Comparison of ENCODE assay signal across 11 cellular contexts in genomic region chr1:1600861-1601563, GRCh38. TPM values are rescaled to one million over a fixed set of nuclear protein-coding genes. Genes with fewer than 3 reads are reported as not detected.
DNase-seq lines count a peak whose midpoint lies in the region; ATAC-seq and TF ChIP-seq lines count a peak whose summit lies in the region.
"Had no signal": no experiment of that assay in that cellular context is flagged by ENCODE, and none has a peak within 500 bp of the region (broad histone marks: within the 10 kb centered on the region; RNA-seq: fewer than 3 reads in every experiment).

No MANE protein-coding gene starts in this region.

- peak overlapping the region; percentile 60 for H3K4me3 ChIP-seq in fibroblast of the aortic adventitia (ENCODE audit: low read depth, low read length)

- ATAC-seq in T-helper 17 cell, result no peak
- ATAC-seq in stimulated activated effector memory CD8-positive, alpha-beta T cell treated with anti-CD3 and anti-CD28 coated beads, Interleukin-12 subunit alpha, Interleukin-12 subunit beta, amount 100 ng/mL, for 72 hours, result no peak
- ATAC-seq in HG02840 (IDR thresholded peaks at IDR 0.05; ENCODE audit: low FRiP score, unreplicated experiment), result no peak

- peaks cover 10% of the 10 kb centered on the region for H3K4me1 Mint-ChIP-seq in activated naive CD4-positive, alpha-beta T cell treated with anti-CD3 and anti-CD28 coated beads, Interleukin-2, amount 50 U/mL, for 24 hours
- H3K4me1 Mint-ChIP-seq in T-helper 17 cell, result peaks cover 3% of the 10 kb centered on the region
- H3K4me1 Mint-ChIP-seq in stimulated activated effector memory CD8-positive, alpha-beta T cell treated with anti-CD3 and anti-CD28 coated beads, Interleukin-12 subunit alpha, Interleukin-12 subunit beta, amount 100 ng/mL, for 72 hours, result peaks cover 12% of the 10 kb centered on the region

- no peaks in the 10 kb centered on the region for H3K9me3 Mint-ChIP-seq in activated naive CD4-positive, alpha-beta T cell treated with anti-CD3 and anti-CD28 coated beads, Interleukin-2, amount 50 U/mL, for 24 hours
- H3K9me3 Mint-ChIP-seq in stimulated activated effector memory CD8-positive, alpha-beta T cell treated with anti-CD3 and anti-CD28 coated beads, Interleukin-12 subunit alpha, Interleukin-12 subunit beta, amount 100 ng/mL, for 72 hours, result no peaks in the 10 kb centered on the region

- no peaks in the 10 kb centered on the region for H3K36me3 Mint-ChIP-seq in activated naive CD4-positive, alpha-beta T cell treated with anti-CD3 and anti-CD28 coated beads, Interleukin-2, amount 50 U/mL, for 24 hours
- H3K36me3 Mint-ChIP-seq in T-helper 17 cell (ENCODE audit: low read depth), result no peaks in the 10 kb centered on the region
- H3K36me3 Mint-ChIP-seq in stimulated activated effector memory CD8-positive, alpha-beta T cell treated with anti-CD3 and anti-CD28 coated beads, Interleukin-12 subunit alpha, Interleukin-12 subunit beta, amount 100 ng/mL, for 72 hours, result peaks cover 4% of the 10 kb centered on the region

- H3K27ac Mint-ChIP-seq in activated naive CD4-positive, alpha-beta T cell treated with anti-CD3 and anti-CD28 coated beads, Interleukin-2, amount 50 U/mL, for 24 hours, result no peak overlapping the region
- no peak overlapping the region for H3K27ac Mint-ChIP-seq in T-helper 17 cell
- H3K27ac Mint-ChIP-seq in stimulated activated effector memory CD8-positive, alpha-beta T cell treated with anti-CD3 and anti-CD28 coated beads, Interleukin-12 subunit alpha, Interleukin-12 subunit beta, amount 100 ng/mL, for 72 hours, result no peak overlapping the region

- H3K9me3 ChIP-seq in T-helper 17 cell (ENCODE audit: control insufficient read depth, low read length, poor library complexity, severe bottlenecking), result no peaks in the 10 kb centered on the region
- H3K9me3 ChIP-seq: stomach had no signal

- H3K27me3 Mint-ChIP-seq in activated naive CD4-positive, alpha-beta T cell treated with anti-CD3 and anti-CD28 coated beads, Interleukin-2, amount 50 U/mL, for 24 hours, result no peaks in the 10 kb centered on the region
- peaks cover 5% of the 10 kb centered on the region for H3K27me3 Mint-ChIP-seq in T-helper 17 cell

- no peak for DNase-seq in activated naive CD4-positive, alpha-beta T cell treated with anti-CD3 and anti-CD28 coated beads, Interleukin-2, amount 50 U/mL, for 16 hours
- DNase-seq in T-helper 17 cell (no peak), fibroblast of the aortic adventitia (ENCODE audit: low read depth) (no peak), HuH-7.5 (ENCODE audit: low spot score) (no peak), C1 segment of cervical spinal cord (lab: John Stamatoyannopoulos, UW) (no peak)
- DNase-seq in stimulated activated effector memory CD8-positive, alpha-beta T cell treated with anti-CD3 and anti-CD28 coated beads, Interleukin-12 subunit alpha, Interleukin-12 subunit beta, amount 100 ng/mL, for 72 hours (ENCODE audit: low spot score in 2 of 2), result no peak
- DNase-seq: activated CD8-positive, alpha-beta memory T cell treated with anti-CD3 and anti-CD28 coated beads, Interleukin-2, amount 50 U/mL, for 4 hours; NCI-H2081 treated with DMSO at 0.1 percent for 48 hours; stomach had no signal

- peak overlapping the region; percentile 55 for H3K4me3 Mint-ChIP-seq in activated naive CD4-positive, alpha-beta T cell treated with anti-CD3 and anti-CD28 coated beads, Interleukin-2, amount 50 U/mL, for 24 hours
- H3K4me3 Mint-ChIP-seq in T-helper 17 cell, result peak overlapping the region; percentile 77
- H3K4me3 Mint-ChIP-seq in stimulated activated effector memory CD8-positive, alpha-beta T cell treated with anti-CD3 and anti-CD28 coated beads, Interleukin-12 subunit alpha, Interleukin-12 subunit beta, amount 100 ng/mL, for 72 hours, result peak overlapping the region; percentile 70

- no peak for TF ChIP-seq CTCF in fibroblast of the aortic adventitia (IDR thresholded peaks at IDR 0.05; ENCODE audit: insufficient read depth, low read length)

RNA-seq across cellular contexts. Expression of gene FNDC10, which starts 1.1 kb away (rescaled TPM):
- total RNA-seq in T-helper 17 cell, result 1 to 10 TPM; 3.3 to 3.4 TPM
- 4.5 and 5.9 TPM in 2 replicates for total RNA-seq in fibroblast of the aortic adventitia (ENCODE audit: low replicate concordance)

RNA-seq across cellular contexts. Expression of gene MIB2, which starts 14.3 kb away (rescaled TPM):
- total RNA-seq in T-helper 17 cell (10 to 100 TPM; 42.0 to 50.0 TPM), fibroblast of the aortic adventitia (ENCODE audit: low replicate concordance) (37.7 and 62.1 TPM in 2 replicates)

RNA-seq across cellular contexts. Expression of gene SSU72, which starts 26.3 kb away (rescaled TPM):
- total RNA-seq in T-helper 17 cell (100 to 1,000 TPM in 1 of 2 donors, 10 to 100 TPM in 1; 99.3 to 103 TPM), fibroblast of the aortic adventitia (ENCODE audit: low replicate concordance) (42.8 and 78.2 TPM in 2 replicates)

RNA-seq across cellular contexts. Expression of gene MMP23B, which starts 31.0 kb away (rescaled TPM):
- total RNA-seq in T-helper 17 cell, result 1 to 10 TPM; 3.9 to 4.2 TPM
- 13.5 and 35.2 TPM in 2 replicates for total RNA-seq in fibroblast of the aortic adventitia (ENCODE audit: low replicate concordance)

RNA-seq across cellular contexts. Expression of gene CDK11B, which starts 57.8 kb away (rescaled TPM):
- total RNA-seq in T-helper 17 cell, result 10 to 100 TPM; 43.9 to 49.8 TPM
- total RNA-seq in fibroblast of the aortic adventitia (ENCODE audit: low replicate concordance), result 10.5 and 21.6 TPM in 2 replicates
